ENCODE assay signal across 8 cellular contexts in the genomic region with DNA sequence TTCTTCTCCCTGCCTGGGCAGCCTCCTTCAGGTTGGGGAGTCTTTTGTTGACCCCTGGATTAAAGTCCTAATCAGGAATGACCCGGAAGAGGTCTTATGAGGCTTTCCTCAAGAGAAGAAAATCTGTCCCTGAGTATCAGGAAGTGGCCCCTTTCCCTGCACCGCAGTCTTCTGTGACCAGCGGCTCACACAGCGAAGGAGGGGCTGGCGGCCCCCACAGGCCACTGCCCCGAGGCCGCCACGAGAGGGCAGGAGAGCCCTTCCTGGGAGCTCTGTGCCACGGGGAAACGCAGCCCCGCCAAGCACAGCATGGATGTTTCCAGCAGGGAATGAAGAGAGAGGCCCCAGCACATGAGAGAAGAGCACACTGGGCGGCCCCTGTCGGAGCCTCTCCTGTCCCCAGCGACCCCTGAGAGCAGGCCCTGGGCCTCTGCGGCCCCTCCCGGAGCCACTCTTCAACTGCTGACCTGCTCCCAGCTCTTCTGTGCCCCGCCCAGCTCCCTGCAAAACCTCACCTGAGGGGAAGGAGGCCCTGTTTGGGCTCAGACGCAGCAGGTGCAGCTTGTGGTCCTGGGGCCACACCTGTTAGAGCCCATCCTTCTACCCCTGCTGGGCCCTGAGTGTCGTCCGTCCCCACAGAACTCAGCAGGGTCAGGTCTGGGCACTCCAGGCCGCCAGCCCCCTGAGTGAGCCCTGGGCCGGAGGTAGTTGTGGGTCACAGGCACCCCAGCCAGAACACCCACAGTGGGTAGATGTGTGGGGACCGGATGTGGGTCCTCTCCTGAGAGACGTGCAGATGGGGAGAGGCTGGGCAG. TPM values are rescaled to one million over a fixed set of nuclear protein-coding genes. Genes with fewer than 3 reads are reported as not detected.
DNase-seq lines count a peak whose midpoint lies in the region; ATAC-seq and TF ChIP-seq lines count a peak whose summit lies in the region.

No MANE protein-coding gene starts in this region.

- H3K4me3 Mint-ChIP-seq in T-cell, result peak overlapping the region in 1 of 3 donors; percentile 68
- H3K4me3 Mint-ChIP-seq in activated naive CD8-positive, alpha-beta T cell treated with anti-CD3 and anti-CD28 coated beads, Interleukin-2, amount 50 U/mL, for 24 hours, result no peak overlapping the region
- H3K4me3 Mint-ChIP-seq in progenitor cell of endocrine pancreas (ENCODE audit: low read depth), result no peak overlapping the region

- CTCF ChIA-PET in T-cell (lab: Charles Lee), result interaction anchor here (0.5 to 0.8 kb wide), 3 partner anchors 151 to 1222 kb away, joined by 3 to 4 read pairs (median 3); no protein-coding TSS in a partner anchor

- ATAC-seq in T-cell (replicated peaks in 1 of 4) (peak; percentile 54 to 62 (median 60)), upper lobe of right lung (peak; percentile 84), GM19395 (IDR thresholded peaks at IDR 0.05; ENCODE audit: unreplicated experiment) (no peak)
- ATAC-seq in activated naive CD8-positive, alpha-beta T cell treated with anti-CD3 and anti-CD28 coated beads, Interleukin-2, amount 50 U/mL, for 24 hours, result peak; percentile 76

- H3K36me3 Mint-ChIP-seq in T-cell (peaks cover 7% of the 10 kb centered on the region), progenitor cell of endocrine pancreas (ENCODE audit: insufficient read depth) (peaks cover 11% of the 10 kb centered on the region)
- H3K36me3 Mint-ChIP-seq in activated naive CD8-positive, alpha-beta T cell treated with anti-CD3 and anti-CD28 coated beads, Interleukin-2, amount 50 U/mL, for 24 hours (ENCODE audit: low read depth), result peaks cover 1% of the 10 kb centered on the region

- DNase-seq in NCI-H1105 treated with DMSO at 0.1 percent for 48 hours (lab: John Stamatoyannopoulos, UW), result peak; percentile 74
- DNase-seq in T-cell, result peak; percentile 38 to 77 (median 62)
- peak; percentile 81 for DNase-seq in activated naive CD8-positive, alpha-beta T cell treated with anti-CD3 and anti-CD28 coated beads, Interleukin-2, amount 50 U/mL, for 24 hours
- peak; percentile 93 for DNase-seq in cardiac muscle cell (ENCODE audit: low read depth in 1 of 2, low spot score in 1 of 2)
- DNase-seq in progenitor cell of endocrine pancreas (ENCODE audit: low spot score, unreplicated experiment), result peak; percentile 85
- peak; percentile 91 for DNase-seq in upper lobe of right lung

- no peaks in the 10 kb centered on the region for H3K27me3 Mint-ChIP-seq in T-cell
- H3K27me3 Mint-ChIP-seq in activated naive CD8-positive, alpha-beta T cell treated with anti-CD3 and anti-CD28 coated beads, Interleukin-2, amount 50 U/mL, for 24 hours, result peaks cover 4% of the 10 kb centered on the region
- no peaks in the 10 kb centered on the region for H3K27me3 Mint-ChIP-seq in progenitor cell of endocrine pancreas

- peak overlapping the region; percentile 38 for H3K27ac ChIP-seq in cardiac muscle cell
- H3K27ac ChIP-seq in upper lobe of right lung, result peak overlapping the region; percentile 94

- H3K9me3 Mint-ChIP-seq in T-cell (no peaks in the 10 kb centered on the region), progenitor cell of endocrine pancreas (ENCODE audit: low read depth) (peaks cover 3% of the 10 kb centered on the region)
- H3K9me3 Mint-ChIP-seq in activated naive CD8-positive, alpha-beta T cell treated with anti-CD3 and anti-CD28 coated beads, Interleukin-2, amount 50 U/mL, for 24 hours, result no peaks in the 10 kb centered on the region

- H3K4me3 ChIP-seq in cardiac muscle cell, result no peak overlapping the region
- no peak overlapping the region for H3K4me3 ChIP-seq in upper lobe of right lung

- TF ChIP-seq CTCF in GM12873 (IDR thresholded peaks at IDR 0.05; ENCODE audit: insufficient read depth, low read depth, low read length, missing control alignments) (peak; percentile 83), cardiac muscle cell (IDR thresholded peaks at IDR 0.05; ENCODE audit: low read depth, low read length) (peak; percentile 95), progenitor cell of endocrine pancreas (IDR thresholded peaks at IDR 0.05; ENCODE audit: unreplicated experiment) (peak; percentile 98), upper lobe of right lung (IDR thresholded peaks at IDR 0.05) (peak; percentile 98)

- H3K4me1 Mint-ChIP-seq in T-cell (peaks cover 30 to 35% (median 32%) of the 10 kb centered on the region in 3 donors), progenitor cell of endocrine pancreas (ENCODE audit: low read depth) (peaks cover 26% of the 10 kb centered on the region)
- peaks cover 19% of the 10 kb centered on the region for H3K4me1 Mint-ChIP-seq in activated naive CD8-positive, alpha-beta T cell treated with anti-CD3 and anti-CD28 coated beads, Interleukin-2, amount 50 U/mL, for 24 hours

- H3K27ac Mint-ChIP-seq in T-cell (peak overlapping the region; percentile 58 to 75), progenitor cell of endocrine pancreas (no peak overlapping the region)
- no peak overlapping the region for H3K27ac Mint-ChIP-seq in activated naive CD8-positive, alpha-beta T cell treated with anti-CD3 and anti-CD28 coated beads, Interleukin-2, amount 50 U/mL, for 24 hours

- H3K9me3 ChIP-seq in cardiac muscle cell (ENCODE audit: low read depth), result no peaks in the 10 kb centered on the region
- no peaks in the 10 kb centered on the region for H3K9me3 ChIP-seq in upper lobe of right lung

- POLR2A ChIA-PET in T-cell (lab: Charles Lee), result no interaction called here

- intact Hi-C loops in upper lobe of right lung (cut with DNase I), result loop anchor here (2.0 kb wide), 1 partner anchor 148 kb away; no protein-coding TSS in a partner anchor

- H3K36me3 ChIP-seq in cardiac muscle cell (no peaks in the 10 kb centered on the region), upper lobe of right lung (no peaks in the 10 kb centered on the region)

- H3K27me3 ChIP-seq in cardiac muscle cell (no peaks in the 10 kb centered on the region), upper lobe of right lung (no peaks in the 10 kb centered on the region)

- peaks cover 38% of the 10 kb centered on the region for H3K4me1 ChIP-seq in cardiac muscle cell (ENCODE audit: low read depth)
- H3K4me1 ChIP-seq in upper lobe of right lung, result peaks cover 42% of the 10 kb centered on the region

RNA-seq across cellular contexts. Expression of a gene that starts 4.9 kb away (rescaled TPM):
- 10 to 100 TPM; 43.0 to 51.3 (median 44.6) TPM for total RNA-seq in T-cell
- total RNA-seq in cardiac muscle cell, result 39.6 and 46.1 TPM in 2 replicates
- 46.8 and 50.4 TPM in 2 replicates for polyA plus RNA-seq in cardiac muscle cell
- total RNA-seq in progenitor cell of endocrine pancreas, result 47.8 and 51.5 TPM in 2 replicates
- 29.0 TPM for total RNA-seq in upper lobe of right lung

Comparison
In these comparisons a context has a peak if more than half of its experiments do, and no peak if none do; other contexts are left out.
1. H3K27ac Mint-ChIP-seq: peak in T-cell (2 of 2); none in activated naive CD8-positive, alpha-beta T cell treated with anti-CD3 and anti-CD28 coated beads, Interleukin-2, amount 50 U/mL, for 24 hours (single experiment) and progenitor cell of endocrine pancreas (single experiment).
2. Peak in every context shown above with its lines, with median percentiles within 50 percentile points of each other: CTCF ChIP-seq and DNase-seq.